27 cellular contexts compared by ENCODE assay signal in the genomic region with DNA sequence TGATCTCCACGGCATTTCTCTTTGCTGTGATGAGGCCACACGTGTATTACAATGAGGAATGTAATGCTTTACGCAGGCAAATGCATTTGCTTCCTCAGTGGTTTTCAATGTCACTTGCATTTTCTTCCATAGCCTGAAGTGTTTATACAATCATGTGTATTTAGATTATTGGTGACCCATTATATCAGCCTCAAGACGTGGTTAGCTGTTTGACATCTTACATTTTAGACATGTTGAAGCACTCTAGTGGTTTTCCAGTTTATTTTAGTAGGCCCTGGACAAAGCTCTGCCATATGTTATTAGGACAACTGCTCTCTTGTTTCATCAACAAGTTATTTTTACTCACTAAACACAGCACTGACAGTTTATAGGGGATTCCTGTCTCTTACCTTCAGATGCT.
"Had no signal": no experiment of that assay in that cellular context is flagged by ENCODE, and none has a peak within 500 bp of the region (broad histone marks: within the 10 kb centered on the region; RNA-seq: fewer than 3 reads in every experiment).

No MANE protein-coding gene starts in this region.

- H3K27ac Mint-ChIP-seq: activated naive CD4-positive, alpha-beta T cell treated with anti-CD3 and anti-CD28 coated beads for 36 hours; activated naive CD8-positive, alpha-beta T cell treated with anti-CD3 and anti-CD28 coated beads, Interleukin-2, amount 10 ng/mL, durations not matched to agents 7 days and 5 days; endodermal cell; memory B cell; stimulated activated memory B cell treated with anti-CD40 and anti-IgM and Interleukin-4, amounts not matched to agents 10 μg/mL and 1 μg/mL and 100 μg/mL, for 72 hours; T-helper 1 cell treated with Interleukin-12 subunit alpha and Interleukin-12 subunit beta and Interleukin-4 antibody, amounts not matched to agents 30 μg/mL and 1 μg/mL, for 36 hours; type B pancreatic cell had no signal

- H3K27me3 ChIP-seq: breast epithelium, esophagus squamous epithelium, heart left ventricle, pancreas, vagina had no signal

- H3K4me3 Mint-ChIP-seq: activated naive CD4-positive, alpha-beta T cell treated with anti-CD3 and anti-CD28 coated beads for 36 hours; activated naive CD8-positive, alpha-beta T cell treated with anti-CD3 and anti-CD28 coated beads, Interleukin-2, amount 10 ng/mL, durations not matched to agents 7 days and 5 days; endodermal cell; memory B cell; naive thymus-derived CD4-positive, alpha-beta T cell; stimulated activated memory B cell treated with anti-CD40 and anti-IgM and Interleukin-4, amounts not matched to agents 10 μg/mL and 1 μg/mL and 100 μg/mL, for 72 hours; T-helper 1 cell treated with Interleukin-12 subunit alpha and Interleukin-12 subunit beta and Interleukin-4 antibody, amounts not matched to agents 30 μg/mL and 1 μg/mL, for 36 hours; type B pancreatic cell had no signal

- DNase-seq: activated CD4-positive, alpha-beta T cell treated with anti-CD3 and anti-CD28 coated beads for 4 hours; activated CD4-positive, alpha-beta T cell treated with anti-CD3 and anti-CD28 coated beads, Interleukin-2, amount 50 U/mL, for 48 hours; activated CD4-positive, CD25-positive, alpha-beta regulatory T cell; activated CD8-positive, alpha-beta memory T cell treated with anti-CD3 and anti-CD28 coated beads, Interleukin-2, amount 50 U/mL, for 48 hours; activated effector memory CD4-positive, alpha-beta T cell treated with Interleukin-2 at 50 U/mL for 16 hours; activated naive CD4-positive, alpha-beta T cell treated with anti-CD3 and anti-CD28 coated beads for 36 hours; activated naive CD8-positive, alpha-beta T cell treated with anti-CD3 and anti-CD28 coated beads, Interleukin-2, amount 10 ng/mL, durations not matched to agents 7 days and 5 days; activated T-cell treated with anti-CD3 and anti-CD28 coated beads, Interleukin-2, amount 50 U/mL, for 48 hours; amniotic stem cell; cortex of kidney; endodermal cell; esophagus squamous epithelium; heart left ventricle; islet precursor cell; left cardiac atrium; mucosa of descending colon; naive thymus-derived CD4-positive, alpha-beta T cell; pancreas; psoas muscle; right cardiac atrium; small intestine had no signal

- H3K4me3 ChIP-seq: breast epithelium, esophagus squamous epithelium, heart left ventricle, mucosa of descending colon, pancreas, psoas muscle, vagina had no signal

- ATAC-seq: heart left ventricle; left cardiac atrium; mucosa of descending colon; naive thymus-derived CD4-positive, alpha-beta T cell; pancreas; right cardiac atrium; stimulated activated memory B cell treated with anti-CD40 and anti-IgM and Interleukin-4, amounts not matched to agents 10 μg/mL and 1 μg/mL and 100 μg/mL, for 72 hours had no signal

- H3K36me3 ChIP-seq: breast epithelium had no signal

- H3K4me1 ChIP-seq: breast epithelium, esophagus squamous epithelium, vagina had no signal

- H3K9me3 ChIP-seq: breast epithelium, esophagus squamous epithelium, heart left ventricle, mucosa of descending colon, pancreas, psoas muscle, vagina had no signal

- FAIRE-seq: pancreas, small intestine had no signal

- H3K27me3 Mint-ChIP-seq: activated naive CD8-positive, alpha-beta T cell treated with anti-CD3 and anti-CD28 coated beads, Interleukin-2, amount 10 ng/mL, durations not matched to agents 7 days and 5 days; memory B cell; naive thymus-derived CD4-positive, alpha-beta T cell; stimulated activated memory B cell treated with anti-CD40 and anti-IgM and Interleukin-4, amounts not matched to agents 10 μg/mL and 1 μg/mL and 100 μg/mL, for 72 hours; type B pancreatic cell had no signal

- H3K27ac ChIP-seq: breast epithelium, esophagus squamous epithelium, heart left ventricle, pancreas, psoas muscle, vagina had no signal

- H3K4me1 Mint-ChIP-seq: endodermal cell; stimulated activated memory B cell treated with anti-CD40 and anti-IgM and Interleukin-4, amounts not matched to agents 10 μg/mL and 1 μg/mL and 100 μg/mL, for 72 hours had no signal
